ENCODE assay signal across 1 cellular context in genomic region chr11:787084-787675, GRCh38.
TF ChIP-seq lines count a peak whose summit lies in the region.

No MANE protein-coding gene starts in this region.

TF ChIP-seq in H1, 55 proteins besides CTCF, POLR2A, EP300 and RAD21:
- TF ChIP-seq EZH2 (IDR thresholded peaks at IDR 0.05; ENCODE audit: low read depth, low read length, severe bottlenecking): no peak
- no peak for TF ChIP-seq RBBP5 (IDR thresholded peaks at IDR 0.05; ENCODE audit: borderline replicate concordance, low read depth, low read length)
- no peak for TF ChIP-seq ASH2L (IDR thresholded peaks at IDR 0.05; ENCODE audit: low read length)
- no peak for TF ChIP-seq CHD7 (IDR thresholded peaks at IDR 0.05; ENCODE audit: insufficient replicate concordance, low read length)
- TF ChIP-seq JUND (IDR thresholded peaks at IDR 0.05; ENCODE audit: low read length): no peak
- no peak for TF ChIP-seq NRF1 (IDR thresholded peaks at IDR 0.05; ENCODE audit: low read depth, low read length)
- no peak for TF ChIP-seq SIX5 (IDR thresholded peaks at IDR 0.05; ENCODE audit: low read depth, low read length)
- TF ChIP-seq KDM5A (IDR thresholded peaks at IDR 0.05; ENCODE audit: low read length): no peak
- TF ChIP-seq PHF8 (conservative IDR thresholded peaks at IDR 0.05; ENCODE audit: low read depth, low read length): no peak
- no peak for TF ChIP-seq TBP (IDR thresholded peaks at IDR 0.05; ENCODE audit: low read depth, low read length)
- no peak for TF ChIP-seq USF2 (IDR thresholded peaks at IDR 0.05; ENCODE audit: low read length)
- TF ChIP-seq ATF3 (IDR thresholded peaks at IDR 0.05; ENCODE audit: insufficient read depth, low read depth, low read length): no peak
- TF ChIP-seq BACH1 (IDR thresholded peaks at IDR 0.05; ENCODE audit: low read length): no peak
- no peak for TF ChIP-seq HDAC6 (IDR thresholded peaks at IDR 0.05; ENCODE audit: low read depth, low read length)
- TF ChIP-seq ZNF274 (IDR thresholded peaks at IDR 0.05; ENCODE audit: borderline replicate concordance, extremely low read depth, low read length): no peak
